In the genomic region with DNA sequence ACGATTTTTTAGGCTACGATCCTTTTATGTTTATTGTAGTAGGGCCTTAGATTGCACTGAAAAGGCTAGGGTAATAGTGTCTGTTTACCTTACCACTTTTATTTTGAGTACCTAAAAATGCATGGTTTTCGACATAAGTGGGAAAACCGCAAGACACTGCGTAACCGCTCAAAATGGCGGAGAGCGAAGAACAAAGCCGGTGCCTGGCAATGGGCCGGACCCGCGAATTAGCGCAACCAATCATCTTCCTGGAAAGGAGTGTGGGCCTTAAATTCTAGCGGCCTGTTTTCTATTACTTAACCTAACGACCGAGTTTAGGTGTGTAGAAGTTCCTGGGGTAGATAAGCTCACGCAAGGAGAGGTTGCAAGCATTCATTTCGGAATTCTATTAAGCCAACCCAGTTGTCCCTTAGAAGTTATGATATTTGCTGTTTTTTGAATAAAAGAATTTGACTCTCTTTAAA, we compare ENCODE assay signal across 8 cellular contexts.
DNase-seq lines count a peak whose midpoint lies in the region; ATAC-seq and TF ChIP-seq lines count a peak whose summit lies in the region.

No MANE protein-coding gene starts in this region.

- TF ChIP-seq CTCF in GM12875 (IDR thresholded peaks at IDR 0.05; ENCODE audit: borderline replicate concordance, insufficient read depth, low read depth, low read length) (no peak), left lung (IDR thresholded peaks at IDR 0.05) (no peak)

- peak overlapping the region; percentile 95 to 98 for H3K27ac ChIP-seq in left lung

- H3K4me1 ChIP-seq in left lung = peaks cover 6 to 29% of the 10 kb centered on the region in 2 donors

- H3K4me3 ChIP-seq in GM12875 (ENCODE audit: low read depth, low read length) (peak overlapping the region; percentile 63), left lung (peak overlapping the region; percentile 50 to 74)

- H3K9me3 ChIP-seq in left lung = no peaks in the 10 kb centered on the region

- peak; percentile 92 for DNase-seq in NCI-H345 treated with DMSO at 0.1 percent for 48 hours (lab: John Stamatoyannopoulos, UW; ENCODE audit: unreplicated experiment)
- DNase-seq in activated CD4-positive, alpha-beta T cell treated with anti-CD3 and anti-CD28 coated beads for 1 hour = peak; percentile 72
- DNase-seq in dedifferentiated amniotic fluid mesenchymal stem cell (ENCODE audit: extremely low spot score) = peak; percentile 92
- DNase-seq in left lung = peak; percentile 85 to 87
- DNase-seq in stimulated activated CD4-positive, alpha-beta T cell treated with anti-CD3 and anti-CD28 coated beads, TNF-alpha, amount 100 ng/mL, for 24 hours (ENCODE audit: low read depth in 3 of 3) = peak in 2 of 3 experiments; percentile 55 to 75

- H3K36me3 ChIP-seq in left lung = no peaks in the 10 kb centered on the region

- ATAC-seq in HG03060 (IDR thresholded peaks at IDR 0.05; ENCODE audit: low read depth, unreplicated experiment) (peak; percentile 24), left lung (peak; percentile 85), HG02884 (IDR thresholded peaks at IDR 0.05; ENCODE audit: unreplicated experiment) (no peak)

- peaks cover 0 to 85% of the 10 kb centered on the region in 2 donors for H3K27me3 ChIP-seq in left lung

- intact Hi-C loops in left lung (cut with DNase I) = no loop called here
